In genomic region chr1:101064697-101065096, GRCh38 we compare ENCODE assay signal across 20 cellular contexts. TPM values are rescaled to one million over a fixed set of nuclear protein-coding genes. Genes with fewer than 3 reads are reported as not detected.
DNase-seq lines count a peak whose midpoint lies in the region; ATAC-seq, FAIRE-seq and TF ChIP-seq lines count a peak whose summit lies in the region.
"Had no signal": no experiment of that assay in that cellular context is flagged by ENCODE, and none has a peak within 500 bp of the region (broad histone marks: within the 10 kb centered on the region; RNA-seq: fewer than 3 reads in every experiment).

No MANE protein-coding gene starts in this region.

- no peak for DNase-seq in CD8-positive, alpha-beta T cell
- DNase-seq in GM12891 (ENCODE audit: insufficient read length, low spot score) (no peak), NCI-H82 (lab: John Stamatoyannopoulos, UW) (peak; percentile 89), HepG2 (ENCODE audit: low spot score) (no peak), mesenchymal stem cell (no peak), GF-D8 (lab: John Stamatoyannopoulos, UW) (no peak)
- DNase-seq: ACHN, AML-193, Calu3, GDM1, GOT3, KG1, NCI-H1048, NCI-H146, NCI-H2081 treated with DMSO at 0.1 percent for 48 hours, NCI-H2227 treated with DMSO at 0.1 percent for 48 hours, NCI-H774, Peyer's patch had no signal

- H2BK5ac ChIP-seq in mesenchymal stem cell (ENCODE audit: low read depth, low read length, poor library complexity, severe bottlenecking), result no peak overlapping the region

- no peak overlapping the region for H2BK15ac ChIP-seq in mesenchymal stem cell (ENCODE audit: low read depth, poor library complexity, severe bottlenecking)

- no peak overlapping the region for H3K14ac ChIP-seq in mesenchymal stem cell (ENCODE audit: low read length in 2 of 2)

- H3K27ac ChIP-seq in CD8-positive, alpha-beta T cell (ENCODE audit: low read depth, low read length), result no peak overlapping the region
- H3K27ac ChIP-seq in HepG2 (ENCODE audit: extremely low read length, insufficient read depth, low read length) (no peak overlapping the region), mesenchymal stem cell (ENCODE audit: low read length, poor library complexity, severe bottlenecking) (no peak overlapping the region)
- H3K27ac ChIP-seq: Peyer's patch had no signal

- ATAC-seq in CD8-positive, alpha-beta T cell, result no peak
- no peak for ATAC-seq in HepG2
- ATAC-seq in HG02763 (IDR thresholded peaks at IDR 0.05; ENCODE audit: unreplicated experiment), result no peak
- ATAC-seq: Right ventricle myocardium inferior had no signal

- H3K79me1 ChIP-seq in mesenchymal stem cell (replicated peaks; ENCODE audit: low read length, poor library complexity, severe bottlenecking), result peaks cover 14% of the 10 kb centered on the region

- POLR2A ChIA-PET in CD8-positive, alpha-beta T cell (lab: Charles Lee), result interaction anchor here (0.7 to 1.1 kb wide), 3 partner anchors 18 to 85 kb away, joined by 3 to 6 read pairs (median 3); no protein-coding TSS in a partner anchor
- POLR2A ChIA-PET in HepG2 (lab: Yijun Ruan, JAX), result no interaction called here

- no peaks in the 10 kb centered on the region for H3K79me2 ChIP-seq in HepG2 (ENCODE audit: insufficient read depth, low read length)

- in situ Hi-C loops in HepG2 (cut with HindIII; ENCODE audit: extremely low pct_ligation_motif_present, low pct_unique_long_range_greater_than_20kb), result no loop called here

- CTCF ChIA-PET in CD8-positive, alpha-beta T cell (lab: Charles Lee), result interaction anchor here (1.0 to 1.3 kb wide), 2 partner anchors 11 to 72 kb away, joined by 4 to 5 read pairs; no protein-coding TSS in a partner anchor
- CTCF ChIA-PET in HepG2 (lab: Yijun Ruan, JAX; ENCODE audit: low intra/inter-chr PET ratio, low total read pairs), result no interaction called here

- H3K4me3 Mint-ChIP-seq in CD8-positive, alpha-beta T cell, result no peak overlapping the region

- FAIRE-seq in GM12891 (lab: Jason Lieb, UNC), result peak; percentile 13
- no peak for FAIRE-seq in HepG2 (lab: Jason Lieb, UNC)

- H3K9me3 Mint-ChIP-seq in CD8-positive, alpha-beta T cell, result no peaks in the 10 kb centered on the region

- H3K23ac ChIP-seq in mesenchymal stem cell (ENCODE audit: low read length in 2 of 2), result no peak overlapping the region

- H3K4me2 ChIP-seq in HepG2 (ENCODE audit: low read depth, low read length) (no peak overlapping the region), mesenchymal stem cell (ENCODE audit: low read length, poor library complexity, severe bottlenecking) (no peak overlapping the region)

- no peak for TF ChIP-seq EP300 in HepG2 (IDR thresholded peaks at IDR 0.05; ENCODE audit: low read depth in 2 of 2, low read length in 2 of 2)
- TF ChIP-seq EP300 in HepG2 (CRISPR knock-in tag; IDR thresholded peaks at IDR 0.05; ENCODE audit: borderline replicate concordance), result no peak

- no peak overlapping the region for H4K91ac ChIP-seq in mesenchymal stem cell (ENCODE audit: low read length)

- no TSS peak for BruUV-seq in HepG2 (replicated peaks; lab: Mats Ljungman, UMichigan)

- H4K20me1 ChIP-seq in HepG2 (ENCODE audit: insufficient read depth, low read length), result no peaks in the 10 kb centered on the region

- TF ChIP-seq CTCF in CD8-positive, alpha-beta T cell (IDR thresholded peaks at IDR 0.05), result no peak
- TF ChIP-seq CTCF in HepG2 (CRISPR knock-in tag; IDR thresholded peaks at IDR 0.05), result no peak

- no peaks in the 10 kb centered on the region for H3K36me3 ChIP-seq in CD8-positive, alpha-beta T cell (ENCODE audit: insufficient read depth, low read length)
- H3K36me3 ChIP-seq in HepG2 (replicated peaks in 1 of 2; ENCODE audit: control insufficient read depth in 1 of 2, insufficient read depth in 2 of 2, low read length in 2 of 2) (no peaks in the 10 kb centered on the region), mesenchymal stem cell (ENCODE audit: control insufficient read depth in 1 of 2, insufficient read depth in 2 of 2, low read depth in 1 of 2, low read length in 2 of 2) (no peaks in the 10 kb centered on the region)
- H3K36me3 ChIP-seq: Peyer's patch had no signal

- H2AFZ ChIP-seq in HepG2 (ENCODE audit: low read length) (no peak overlapping the region), mesenchymal stem cell (ENCODE audit: low read depth, low read length) (no peak overlapping the region)

- H2BK120ac ChIP-seq in mesenchymal stem cell (ENCODE audit: low read depth, low read length), result no peak overlapping the region

- H3K27me3 Mint-ChIP-seq in CD8-positive, alpha-beta T cell (ENCODE audit: low read depth), result no peaks in the 10 kb centered on the region

- no peaks in the 10 kb centered on the region for H3K27me3 ChIP-seq in CD8-positive, alpha-beta T cell (ENCODE audit: insufficient read depth, low read length)
- no peaks in the 10 kb centered on the region for H3K27me3 ChIP-seq in HepG2 (ENCODE audit: control insufficient read depth in 1 of 2, insufficient read depth in 2 of 2, low read length in 2 of 2)
- H3K27me3 ChIP-seq in mesenchymal stem cell (ENCODE audit: control insufficient read depth in 1 of 2, insufficient read depth in 1 of 2, low read length in 2 of 2), result no peaks in the 10 kb centered on the region
- H3K27me3 ChIP-seq: Peyer's patch had no signal

- intact Hi-C loops in CD8-positive, alpha-beta T cell (cut with DNase I, micrococcal nuclease), result loop anchor here in 1 of 2 experiments (5.0 kb wide), 2 partner anchors 37 to 48 kb away; partner anchors contain the start of gene DPH5
- intact Hi-C loops in HepG2 (cut with micrococcal nuclease; ENCODE audit: unreplicated experiment), result no loop called here

- H3K9ac ChIP-seq in HepG2 (ENCODE audit: insufficient read depth, low read depth, low read length) (no peak overlapping the region), mesenchymal stem cell (ENCODE audit: low read length) (no peak overlapping the region)

- no peak overlapping the region for H2AK5ac ChIP-seq in mesenchymal stem cell (ENCODE audit: low read length, severe bottlenecking)

- no peak for TF ChIP-seq RAD21 in HepG2 (CRISPR knock-in tag; IDR thresholded peaks at IDR 0.05)

- peaks cover 55% of the 10 kb centered on the region for H3K4me1 Mint-ChIP-seq in CD8-positive, alpha-beta T cell (ENCODE audit: low read depth)

- no peak overlapping the region for H3K4ac ChIP-seq in mesenchymal stem cell (ENCODE audit: low read depth in 1 of 2, low read length in 2 of 2)

- TF ChIP-seq POLR2A in GM12891 (IDR thresholded peaks at IDR 0.05; ENCODE audit: low read depth, low read length) (no peak), HepG2 (IDR thresholded peaks at IDR 0.05; ENCODE audit: insufficient read depth in 1 of 2, low read depth in 2 of 2, low read length in 2 of 2) (no peak)

- H4K8ac ChIP-seq in mesenchymal stem cell (ENCODE audit: low read length), result no peak overlapping the region

- no peak overlapping the region for H2BK12ac ChIP-seq in mesenchymal stem cell (ENCODE audit: low read length in 2 of 2)

- no peak overlapping the region for H3K4me3 ChIP-seq in CD8-positive, alpha-beta T cell (ENCODE audit: low read depth, low read length)
- no peak overlapping the region for H3K4me3 ChIP-seq in HepG2 (replicated peaks in 1 of 3; ENCODE audit: insufficient read depth in 1 of 3, low read depth in 2 of 3, low read length in 3 of 3)
- no peak overlapping the region for H3K4me3 ChIP-seq in mesenchymal stem cell (ENCODE audit: insufficient read depth in 1 of 2, low read depth in 1 of 2, low read length in 2 of 2)
- H3K4me3 ChIP-seq: Peyer's patch had no signal

- 43% methylated on average over 2 of the region's 2 CpGs for WGBS in HepG2 (ENCODE audit: low lambda C conversion rate)
- 80% methylated on average over 2 of the region's 2 CpGs for WGBS in mesenchymal stem cell

- no peak overlapping the region for H3K18ac ChIP-seq in mesenchymal stem cell (ENCODE audit: low read depth in 1 of 2, low read length in 2 of 2)

- H3K9me3 ChIP-seq in CD8-positive, alpha-beta T cell (ENCODE audit: low read length), result no peaks in the 10 kb centered on the region
- H3K9me3 ChIP-seq in HepG2 (ENCODE audit: low read length), result no peaks in the 10 kb centered on the region
- H3K9me3 ChIP-seq in mesenchymal stem cell (ENCODE audit: control insufficient read depth, low read length), result no peaks in the 10 kb centered on the region
- H3K9me3 ChIP-seq: Peyer's patch had no signal

- peak overlapping the region; percentile 9 for H3K27ac Mint-ChIP-seq in CD8-positive, alpha-beta T cell

- peaks cover 24% of the 10 kb centered on the region for H3K4me1 ChIP-seq in CD8-positive, alpha-beta T cell (ENCODE audit: insufficient read depth, low read length)
- H3K4me1 ChIP-seq in HepG2 (ENCODE audit: insufficient read depth, low read length) (no peaks in the 10 kb centered on the region), mesenchymal stem cell (ENCODE audit: control insufficient read depth, insufficient read depth, low read depth, low read length) (peaks cover 5% of the 10 kb centered on the region)
- H3K4me1 ChIP-seq: Peyer's patch had no signal

- H3K36me3 Mint-ChIP-seq in CD8-positive, alpha-beta T cell, result peaks cover 7% of the 10 kb centered on the region

RNA-seq across cellular contexts. Expression of gene DPH5, which starts 39.1 kb away (rescaled TPM):
- total RNA-seq in CD8-positive, alpha-beta T cell, result 10 to 100 TPM; 32.1 to 40.7 TPM
- 52.4 TPM for polyA plus RNA-seq in GM12891 (2012; ENCODE audit: low read depth, missing spikeins)
- 53.2 and 71.9 TPM in 2 replicates for total RNA-seq in HepG2 (2016; rRNA removed; fragmentation: Illumina TruSeq; extraction: Trizol)
- total RNA-seq in HepG2 (2016; cell fraction: cytosol; rRNA removed; fragmentation: Illumina TruSeq; extraction: Trizol; ENCODE audit: low read depth), result 33.1 and 38.2 TPM in 2 replicates
- total RNA-seq in HepG2 (2016; cell fraction: insoluble cytoplasmic fraction; rRNA removed; fragmentation: Illumina TruSeq; extraction: Trizol), result 46.8 and 68.3 TPM in 2 replicates
- 65.5 and 77.5 TPM in 2 replicates for total RNA-seq in HepG2 (2016; cell fraction: membrane; rRNA removed; fragmentation: Illumina TruSeq; extraction: Trizol)
- total RNA-seq in HepG2 (2016; cell fraction: nucleus; rRNA removed; fragmentation: Illumina TruSeq; extraction: Trizol), result 32.7 and 34.5 TPM in 2 replicates
- 53.2 and 79.6 TPM in 2 replicates for polyA plus RNA-seq in HepG2 (2011; rRNA removed)
- 39.6 and 62.6 TPM in 2 replicates for polyA plus RNA-seq in HepG2 (2011; cell fraction: cytosol; rRNA removed)
- 13.5 and 22.1 TPM in 2 replicates for polyA plus RNA-seq in HepG2 (2011; cell fraction: nucleus; rRNA removed)
- 49.4 and 52.3 TPM in 2 replicates for polyA plus RNA-seq in HepG2 (2012)
- 33.4 and 40.5 TPM in 2 replicates for polyA plus RNA-seq in HepG2 (2016; cell fraction: cytosol; fragmentation: Illumina TruSeq; extraction: Trizol; ENCODE audit: low read depth)
- 72.7 and 77.7 TPM in 2 replicates for polyA plus RNA-seq in HepG2 (2016; cell fraction: insoluble cytoplasmic fraction; fragmentation: Illumina TruSeq; extraction: Trizol; ENCODE audit: low read depth)
- 66.6 and 74.5 TPM in 2 replicates for polyA plus RNA-seq in HepG2 (2016; cell fraction: membrane; fragmentation: Illumina TruSeq; extraction: Trizol; ENCODE audit: low read depth)
- 45.1 and 49.4 TPM in 2 replicates for polyA plus RNA-seq in HepG2 (2016; cell fraction: nucleus; fragmentation: Illumina TruSeq; extraction: Trizol; ENCODE audit: insufficient read depth, low read depth)
- 13.1 and 26.7 TPM in 2 replicates for polyA minus RNA-seq in HepG2 (2011; rRNA and poly(A)+ RNA removed; ENCODE audit: low replicate concordance)
- 15.5 and 18.1 TPM in 2 replicates for polyA minus RNA-seq in HepG2 (2011; cell fraction: cytosol; rRNA and poly(A)+ RNA removed)
- 22.7 and 31.3 TPM in 2 replicates for polyA minus RNA-seq in HepG2 (2011; cell fraction: nucleus; rRNA and poly(A)+ RNA removed)
- polyA plus RNA-seq in mesenchymal stem cell (2013, experiment 1 of 2), result 37.4 TPM
- polyA plus RNA-seq in mesenchymal stem cell (2013, experiment 2 of 2), result 37.8 TPM
